ENCODE assay signal across 9 cellular contexts in genomic region chr7:143382791-143383641, GRCh38. TPM values are rescaled to one million over a fixed set of nuclear protein-coding genes. Genes with fewer than 3 reads are reported as not detected.
DNase-seq lines count a peak whose midpoint lies in the region; ATAC-seq and TF ChIP-seq lines count a peak whose summit lies in the region.
"Had no signal": no experiment of that assay in that cellular context is flagged by ENCODE, and none has a peak within 500 bp of the region (broad histone marks: within the 10 kb centered on the region; RNA-seq: fewer than 3 reads in every experiment).

No MANE protein-coding gene starts in this region.

- peaks cover 14% of the 10 kb centered on the region for H3K4me1 Mint-ChIP-seq in Caco-2 (ENCODE audit: low read depth, unreplicated experiment)
- H3K4me1 Mint-ChIP-seq in WTC11: peaks cover 31% of the 10 kb centered on the region
- peaks cover 19% of the 10 kb centered on the region for H3K4me1 Mint-ChIP-seq in progenitor cell of endocrine pancreas (ENCODE audit: low read depth)

- H3K36me3 Mint-ChIP-seq in Caco-2 (ENCODE audit: insufficient read depth, unreplicated experiment) (peaks cover 24% of the 10 kb centered on the region), WTC11 (peaks cover 7% of the 10 kb centered on the region), progenitor cell of endocrine pancreas (ENCODE audit: insufficient read depth) (no peaks in the 10 kb centered on the region)

- no TSS peak for BruUV-seq in Caco-2 (replicated peaks; lab: Mats Ljungman, UMichigan)

- TF ChIP-seq CTCF in Caco-2 (IDR thresholded peaks at IDR 0.05; ENCODE audit: insufficient read depth in 1 of 2, low read depth in 1 of 2, low read length in 1 of 2, severe bottlenecking in 1 of 2, unreplicated experiment in 1 of 2): no peak
- TF ChIP-seq CTCF in WTC11 (IDR thresholded peaks at IDR 0.05): no peak
- TF ChIP-seq CTCF in gastroesophageal sphincter (IDR thresholded peaks at IDR 0.05): no peak
- TF ChIP-seq CTCF in progenitor cell of endocrine pancreas (IDR thresholded peaks at IDR 0.05; ENCODE audit: unreplicated experiment): no peak

- DNase-seq in Caco-2 (no peak), WTC11 (ENCODE audit: low spot score) (no peak), progenitor cell of endocrine pancreas (ENCODE audit: low spot score, unreplicated experiment) (no peak), NCI-H2107 treated with DMSO at 0.1 percent for 48 hours (lab: John Stamatoyannopoulos, UW; ENCODE audit: unreplicated experiment) (no peak), LoVo (ENCODE audit: low spot score) (no peak)
- no peak for DNase-seq in effector CD8-positive, alpha-beta T cell (lab: John Stamatoyannopoulos, UW)
- DNase-seq: stimulated activated naive CD4-positive, alpha-beta T cell treated with Interleukin-2 at 50 U/mL for 16 hours had no signal

- H3K27me3 ChIP-seq in Caco-2 (replicated peaks; ENCODE audit: control insufficient read depth, insufficient read depth, low read length) (no peaks in the 10 kb centered on the region), gastroesophageal sphincter (no peaks in the 10 kb centered on the region)

- H3K4me1 ChIP-seq in Caco-2 (peaks cover 45% of the 10 kb centered on the region), gastroesophageal sphincter (peaks cover 0 to 83% (median 55%) of the 10 kb centered on the region in 3 donors)

- no peaks in the 10 kb centered on the region for H3K9me3 ChIP-seq in Caco-2
- no peaks in the 10 kb centered on the region for H3K9me3 ChIP-seq in gastroesophageal sphincter

- no peak for TF ChIP-seq POLR2A in gastroesophageal sphincter (IDR thresholded peaks at IDR 0.05)

- intact Hi-C loops in Caco-2 (cut with micrococcal nuclease; ENCODE audit: unreplicated experiment): no loop called here

- H3K36me3 ChIP-seq in Caco-2 (ENCODE audit: control insufficient read depth, insufficient read depth, low read length) (peaks cover 4% of the 10 kb centered on the region), gastroesophageal sphincter (peaks cover 0 to 13% of the 10 kb centered on the region in 2 donors)

- CTCF ChIA-PET in Caco-2 (lab: Charles Lee) (no interaction called here), WTC11 (lab: Charles Lee) (interaction anchor here (1.1 to 1.6 kb wide), 3 partner anchors 11 to 26 kb away, joined by 3 to 4 read pairs (median 4); partner anchors contain the start of gene EPHA1)

- H3K4me3 Mint-ChIP-seq in Caco-2 (ENCODE audit: unreplicated experiment): peak overlapping the region; percentile 85
- peak overlapping the region; percentile 72 for H3K4me3 Mint-ChIP-seq in WTC11
- peak overlapping the region; percentile 72 for H3K4me3 Mint-ChIP-seq in progenitor cell of endocrine pancreas (ENCODE audit: low read depth)

- peak overlapping the region; percentile 7 for H3K27ac Mint-ChIP-seq in Caco-2 (ENCODE audit: unreplicated experiment)
- H3K27ac Mint-ChIP-seq in WTC11: peak overlapping the region; percentile 7; the same call in 1 of the 2 replicates
- H3K27ac Mint-ChIP-seq in progenitor cell of endocrine pancreas: no peak overlapping the region

- ATAC-seq in WTC11 (no peak), gastroesophageal sphincter (no peak), HG03097 (IDR thresholded peaks at IDR 0.05; ENCODE audit: low FRiP score, unreplicated experiment) (no peak)

- H3K27ac ChIP-seq in gastroesophageal sphincter: peak overlapping the region; percentile 96 to 100 (median 99)

- H3K9me3 Mint-ChIP-seq in Caco-2 (ENCODE audit: unreplicated experiment): no peaks in the 10 kb centered on the region
- H3K9me3 Mint-ChIP-seq in WTC11: no peaks in the 10 kb centered on the region
- H3K9me3 Mint-ChIP-seq in progenitor cell of endocrine pancreas (ENCODE audit: low read depth): no peaks in the 10 kb centered on the region

- TF ChIP-seq EP300 in gastroesophageal sphincter (IDR thresholded peaks at IDR 0.05): no peak

- no peaks in the 10 kb centered on the region for H3K27me3 Mint-ChIP-seq in Caco-2 (ENCODE audit: insufficient read depth, unreplicated experiment)
- H3K27me3 Mint-ChIP-seq in WTC11 (ENCODE audit: low read depth): no peaks in the 10 kb centered on the region
- no peaks in the 10 kb centered on the region for H3K27me3 Mint-ChIP-seq in progenitor cell of endocrine pancreas

- WGBS in gastroesophageal sphincter (ENCODE audit: low coverage in 1 of 2), 2 donors: 35% methylated on average over 3 of the region's 15 CpGs; no CpG with 5 or more reads in 1 of the 2 donors

- H3K4me3 ChIP-seq in Caco-2 (ENCODE audit: low read depth, low read length) (no peak overlapping the region), gastroesophageal sphincter (peak overlapping the region; percentile 71 to 99)

- POLR2A ChIA-PET in Caco-2 (lab: Charles Lee) (no interaction called here), WTC11 (lab: Charles Lee) (no interaction called here)

TF ChIP-seq in WTC11, 78 proteins besides CTCF, POLR2A, EP300 and RAD21 (continues in another document):
- TF ChIP-seq PRDM15 (CRISPR knock-in tag; IDR thresholded peaks at IDR 0.05) (peak; percentile 82), SMAD3 (CRISPR knock-in tag; IDR thresholded peaks at IDR 0.05; ENCODE audit: borderline replicate concordance) (no peak), E2F4 (CRISPR knock-in tag; IDR thresholded peaks at IDR 0.05; ENCODE audit: borderline replicate concordance, low read depth) (no peak), PRRX2 (CRISPR knock-in tag; IDR thresholded peaks at IDR 0.05) (no peak), NFATC4 (CRISPR knock-in tag; IDR thresholded peaks at IDR 0.05) (no peak), OVOL2 (CRISPR knock-in tag; IDR thresholded peaks at IDR 0.05; ENCODE audit: borderline replicate concordance) (no peak), IRF2 (CRISPR knock-in tag; IDR thresholded peaks at IDR 0.05; ENCODE audit: borderline replicate concordance, low read depth) (no peak), TEAD1 (CRISPR knock-in tag; IDR thresholded peaks at IDR 0.05) (no peak), TEAD4 (CRISPR knock-in tag; IDR thresholded peaks at IDR 0.05) (no peak), NR3C1 (CRISPR knock-in tag; conservative IDR thresholded peaks at IDR 0.05; ENCODE audit: low read depth) (no peak)

RNA-seq across cellular contexts. Expression of gene ZYX, which starts 1.9 kb away (rescaled TPM):
- total RNA-seq in Caco-2 (2022) (147 and 160 TPM in 2 replicates), WTC11 (2021) (166 to 179 TPM (median 167 TPM) in 3 replicates), gastroesophageal sphincter (100 to 1,000 TPM; 111 to 389 (median 146) TPM), progenitor cell of endocrine pancreas (65.4 and 69.0 TPM in 2 replicates)

RNA-seq across cellular contexts. Expression of gene FAM131B, which starts 20.5 kb away (rescaled TPM):
- total RNA-seq in Caco-2 (2022) (20.2 and 22.3 TPM in 2 replicates), WTC11 (2021) (24.0 to 26.3 TPM (median 25.3 TPM) in 3 replicates), gastroesophageal sphincter (1 to 10 TPM in 2 of 4 donors, under 1 TPM in 2; 0.31 to 2.4 (median 1.2) TPM), progenitor cell of endocrine pancreas (2.3 and 3.7 TPM in 2 replicates)

RNA-seq across cellular contexts. Expression of gene EPHA1, which starts 25.6 kb away (rescaled TPM):
- 66.6 and 69.2 TPM in 2 replicates for total RNA-seq in Caco-2 (2022)
- total RNA-seq in WTC11 (2021): 159 to 203 TPM (median 162 TPM) in 3 replicates
- 1 to 10 TPM in 1 of 4 donors, under 1 TPM in 1, not detected in 2; 0.78 to 2.5 TPM for total RNA-seq in gastroesophageal sphincter
- total RNA-seq in progenitor cell of endocrine pancreas: 54.4 and 56.3 TPM in 2 replicates

Comparison
In these comparisons a context has a peak if more than half of its experiments do, and no peak if none do; other contexts are left out.
1. RNA of gene EPHA1, which starts 25.6 kb away (total RNA-seq): 159 to 203 TPM in WTC11, 66.6 to 69.2 TPM in Caco-2 and 54.4 to 56.3 TPM in progenitor cell of endocrine pancreas; 0.78 to 2.5 TPM in gastroesophageal sphincter; every median in the first group is over 10 times any median in the second.
2. Peak in every context shown above with its lines, with median percentiles within 50 percentile points of each other: H3K4me3 Mint-ChIP-seq.